Comparison of ENCODE assay signal across 8 cellular contexts in the genomic region with DNA sequence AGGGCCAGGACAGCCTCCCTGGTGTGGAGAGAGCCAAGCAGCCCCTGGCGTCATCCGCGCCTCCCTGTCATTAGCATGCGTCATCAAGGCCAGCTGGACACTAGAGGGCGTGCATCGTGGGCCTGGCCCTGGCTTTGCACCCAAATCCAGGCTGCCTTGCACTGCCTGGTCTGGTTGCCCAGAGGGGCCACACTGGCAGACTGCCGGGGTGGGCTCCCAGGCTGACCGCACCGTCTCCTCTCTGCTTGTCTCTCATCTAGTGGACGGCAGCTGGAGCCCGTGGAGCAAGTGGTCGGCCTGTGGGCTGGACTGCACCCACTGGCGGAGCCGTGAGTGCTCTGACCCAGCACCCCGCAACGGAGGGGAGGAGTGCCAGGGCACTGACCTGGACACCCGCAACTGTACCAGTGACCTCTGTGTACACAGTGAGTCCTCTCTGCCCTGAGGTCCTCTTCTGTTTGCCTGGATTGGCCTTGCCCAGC. TPM values are rescaled to one million over a fixed set of nuclear protein-coding genes. Genes with fewer than 3 reads are reported as not detected.
DNase-seq lines count a peak whose midpoint lies in the region; ATAC-seq, FAIRE-seq and TF ChIP-seq lines count a peak whose summit lies in the region.

No MANE protein-coding gene starts in this region.

- H3K4me3 ChIP-seq in AG09309 (ENCODE audit: control insufficient read depth, low read depth, low read length) (no peak overlapping the region), K562 (no peak overlapping the region)

- H3K79me2 ChIP-seq in K562 (ENCODE audit: control insufficient read depth, insufficient read depth, low read length) = no peaks in the 10 kb centered on the region

- peak overlapping the region in 1 of 2 experiments; percentile 64; a peak in 1 of 4 replicates for H3K9ac ChIP-seq in K562 (ENCODE audit: insufficient read depth in 1 of 2, low read depth in 2 of 2, low read length in 2 of 2)

- no peak for TF ChIP-seq EP300 in K562 (IDR thresholded peaks at IDR 0.05; ENCODE audit: low read length)

- no peak for TF ChIP-seq POLR2A in K562 (conservative IDR thresholded peaks at IDR 0.05)

- FAIRE-seq in K562 (lab: Jason Lieb, UNC) = peak; percentile 88

- H3K9me1 ChIP-seq in K562 (ENCODE audit: control insufficient read depth, insufficient read depth, low read length) = peaks cover 4% of the 10 kb centered on the region

- intact Hi-C loops in K562 (cut with micrococcal nuclease) = no loop called here

- TF ChIP-seq RAD21 in K562 (CRISPR knock-in tag; conservative IDR thresholded peaks at IDR 0.05 in 1 of 2, IDR thresholded peaks at IDR 0.05 in 1 of 2) = peak in 1 of 2 experiments; percentile 65; a peak in 2 of 4 replicates

- POLR2A ChIA-PET in K562 (lab: Yijun Ruan, JAX) = interaction anchor here (0.6 to 1.0 kb wide), 4 partner anchors 23 to 78 kb away, joined by 3 to 4 read pairs (median 4); a partner anchor contains a TSS

- no TSS peak for BruUV-seq in K562 (replicated peaks; lab: Mats Ljungman, UMichigan)

- H3K27ac ChIP-seq in K562 (ENCODE audit: extremely low read depth, low read depth, low read length) = no peak overlapping the region

- TF ChIP-seq CTCF in AG09309 (IDR thresholded peaks at IDR 0.05; ENCODE audit: control insufficient read depth, insufficient read depth, low read depth, low read length, missing control alignments) (peak; percentile 33), K562 (IDR thresholded peaks at IDR 0.05 in 2 of 3, conservative IDR thresholded peaks at IDR 0.05 in 1 of 3; ENCODE audit: insufficient read depth in 2 of 3, low read depth in 1 of 3, low read length in 3 of 3) (peak; percentile 86 to 87 (median 86))

- peaks cover 28% of the 10 kb centered on the region for H4K20me1 ChIP-seq in K562 (replicated peaks; ENCODE audit: control insufficient read depth, insufficient read depth, low read length)

- no peak overlapping the region for H2AFZ ChIP-seq in K562 (ENCODE audit: low read depth, low read length)

- peaks cover 5 to 56% of the 10 kb centered on the region in 2 experiments; a peak in 4 of 5 replicates for H3K4me1 ChIP-seq in K562 (replicated peaks in 1 of 2; ENCODE audit: control insufficient read depth in 2 of 2, insufficient read depth in 2 of 2, low read length in 2 of 2)

- no peaks in the 10 kb centered on the region for H3K36me3 ChIP-seq in K562 (ENCODE audit: control insufficient read depth, insufficient read depth, low read length)

- H3K27me3 ChIP-seq in K562 (ENCODE audit: control insufficient read depth in 2 of 2, insufficient read depth in 2 of 2, low read length in 2 of 2) = peaks cover 31 to 64% of the 10 kb centered on the region in 2 experiments

- CTCF ChIA-PET in K562 (lab: Yijun Ruan, JAX; ENCODE audit: low intra/inter-chr PET ratio) = no interaction called here

- no peaks in the 10 kb centered on the region for H3K9me3 ChIP-seq in K562 (replicated peaks; ENCODE audit: control insufficient read depth, insufficient read depth, low read depth, low read length)

- WGBS in K562 (ENCODE audit: insufficient coverage, low coverage, missing lambda C conversion rate) = 32% methylated on average over 14 of the region's 17 CpGs

- ATAC-seq in K562 (peak; percentile 96), GM21717 (IDR thresholded peaks at IDR 0.05; ENCODE audit: unreplicated experiment) (no peak), HG03159 (IDR thresholded peaks at IDR 0.05; ENCODE audit: unreplicated experiment) (no peak)

- in situ Hi-C loops in K562 (cut with MboI) = no loop called here

- peak overlapping the region; percentile 18; the same call in 1 of the 2 replicates for H3K4me2 ChIP-seq in K562 (ENCODE audit: insufficient read depth, low read length)

- DNase-seq in AG09309 (ENCODE audit: low read depth) (no peak), HK-2 (ENCODE audit: unreplicated experiment) (peak; percentile 30), K562 (ENCODE audit: extremely low read depth in 1 of 4, low spot score in 3 of 4) (peak; percentile 84 to 85 (median 85)), kidney tubule cell (ENCODE audit: low spot score) (peak; percentile 54), dedifferentiated amniotic fluid mesenchymal stem cell (ENCODE audit: extremely low spot score) (no peak), inferior parietal cortex (ENCODE audit: extremely low spot score) (no peak)

TF ChIP-seq in K562, 482 proteins besides CTCF, POLR2A, EP300 and RAD21 (continues in another document):
- TF ChIP-seq MAZ (CRISPR knock-in tag; conservative IDR thresholded peaks at IDR 0.05 in 1 of 2, IDR thresholded peaks at IDR 0.05 in 1 of 2) (peak in 1 of 2 experiments; percentile 57; a peak in 2 of 4 replicates), DACH1 (IDR thresholded peaks at IDR 0.05; ENCODE audit: partially characterized antibody) (peak; percentile 48), ATF1 (CRISPR knock-in tag; IDR thresholded peaks at IDR 0.05) (peak; percentile 88), ATF1 (tag; IDR thresholded peaks at IDR 0.05) (peak; percentile 96), NFE2 (IDR thresholded peaks at IDR 0.05; ENCODE audit: low read depth) (0 out of 2 replicates have a peak, but pooled peaks have one; percentile 7), CREM (IDR thresholded peaks at IDR 0.05; ENCODE audit: low read depth) (peak; percentile 99), RB1 (IDR thresholded peaks at IDR 0.05; ENCODE audit: low read depth) (peak; percentile 54; the same call in 1 of the 2 replicates)
- TF ChIP-seq, protein P1, sequence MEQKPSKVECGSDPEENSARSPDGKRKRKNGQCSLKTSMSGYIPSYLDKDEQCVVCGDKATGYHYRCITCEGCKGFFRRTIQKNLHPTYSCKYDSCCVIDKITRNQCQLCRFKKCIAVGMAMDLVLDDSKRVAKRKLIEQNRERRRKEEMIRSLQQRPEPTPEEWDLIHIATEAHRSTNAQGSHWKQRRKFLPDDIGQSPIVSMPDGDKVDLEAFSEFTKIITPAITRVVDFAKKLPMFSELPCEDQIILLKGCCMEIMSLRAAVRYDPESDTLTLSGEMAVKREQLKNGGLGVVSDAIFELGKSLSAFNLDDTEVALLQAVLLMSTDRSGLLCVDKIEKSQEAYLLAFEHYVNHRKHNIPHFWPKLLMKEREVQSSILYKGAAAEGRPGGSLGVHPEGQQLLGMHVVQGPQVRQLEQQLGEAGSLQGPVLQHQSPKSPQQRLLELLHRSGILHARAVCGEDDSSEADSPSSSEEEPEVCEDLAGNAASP (IDR thresholded peaks at IDR 0.05) = no peak

RNA-seq across cellular contexts. Expression of a gene that starts 29.0 kb away (rescaled TPM):
- total RNA-seq in K562 (2011; cell fraction: chromatin; rRNA removed; ENCODE audit: low replicate concordance) = not detected in 2 replicates
- total RNA-seq in K562 (2011; cell fraction: nucleolus; rRNA removed) = not detected in 2 replicates
- not detected in 2 replicates for total RNA-seq in K562 (2011; cell fraction: nucleoplasm; rRNA removed)
- total RNA-seq in K562 (2014; rRNA removed) (0.08 TPM in 1 of 2 replicates, not detected in the other), K562 (2014; rRNA removed; fragmentation: Illumina TruSeq; extraction: Trizol) (not detected in 2 replicates), K562 (2015; rRNA removed; fragmentation: Illumina TruSeq; extraction: Trizol) (not detected in 2 replicates), K562 (2021) (0.16 TPM in 1 of 2 replicates, not detected in the other)
- polyA plus RNA-seq in K562 (2011; rRNA removed) (not detected in 2 replicates), K562 (2014; fragmentation: Illumina TruSeq; extraction: Trizol) (not detected in 2 replicates), K562 (2014; fragmentation: Nextera tagmentation; extraction: Ambion mirVana) (not detected), K562 (2014; rRNA removed) (not detected in 2 replicates)
- not detected in 2 replicates for polyA plus RNA-seq in K562 (2011; cell fraction: cytosol; rRNA removed)
- 0.06 and 0.08 TPM in 2 replicates for polyA plus RNA-seq in K562 (2011; cell fraction: nucleus; rRNA removed)
- polyA plus RNA-seq in K562 (2012) = not detected in 2 replicates
- polyA minus RNA-seq in K562 (2011; rRNA and poly(A)+ RNA removed) = not detected in 2 replicates
- polyA minus RNA-seq in K562 (2011; cell fraction: cytosol; rRNA and poly(A)+ RNA removed) = not detected in 2 replicates
- polyA minus RNA-seq in K562 (2011; cell fraction: nucleus; rRNA and poly(A)+ RNA removed) = not detected in 2 replicates

RNA-seq across cellular contexts. Expression of a gene that starts 59.8 kb away (rescaled TPM):
- not detected in 2 replicates for total RNA-seq in K562 (2011; cell fraction: chromatin; rRNA removed; ENCODE audit: low replicate concordance)
- not detected in 2 replicates for total RNA-seq in K562 (2011; cell fraction: nucleolus; rRNA removed)
- not detected in 2 replicates for total RNA-seq in K562 (2011; cell fraction: nucleoplasm; rRNA removed)
- total RNA-seq in K562 (2014; rRNA removed) (not detected in 2 replicates), K562 (2014; rRNA removed; fragmentation: Illumina TruSeq; extraction: Trizol) (not detected in 2 replicates), K562 (2015; rRNA removed; fragmentation: Illumina TruSeq; extraction: Trizol) (not detected in 2 replicates), K562 (2021) (not detected in 2 replicates)
- polyA plus RNA-seq in K562 (2011; rRNA removed) (not detected in 2 replicates), K562 (2014; fragmentation: Illumina TruSeq; extraction: Trizol) (not detected in 2 replicates), K562 (2014; fragmentation: Nextera tagmentation; extraction: Ambion mirVana) (not detected), K562 (2014; rRNA removed) (not detected in 2 replicates)
- 0.03 TPM in 1 of 2 replicates, not detected in the other for polyA plus RNA-seq in K562 (2011; cell fraction: cytosol; rRNA removed)
- polyA plus RNA-seq in K562 (2011; cell fraction: nucleus; rRNA removed) = not detected in 2 replicates
- 0.06 TPM in 1 of 2 replicates, not detected in the other for polyA plus RNA-seq in K562 (2012)
- polyA minus RNA-seq in K562 (2011; rRNA and poly(A)+ RNA removed) = not detected in 2 replicates
- not detected in 2 replicates for polyA minus RNA-seq in K562 (2011; cell fraction: cytosol; rRNA and poly(A)+ RNA removed)
- polyA minus RNA-seq in K562 (2011; cell fraction: nucleus; rRNA and poly(A)+ RNA removed) = not detected in 2 replicates

Comparison
In these comparisons a context has a peak if more than half of its experiments do, and no peak if none do; other contexts are left out.
1. DNase-seq: peak in HK-2 (single experiment), K562 (4 of 4) and kidney tubule cell (single experiment); none in AG09309 (single experiment), dedifferentiated amniotic fluid mesenchymal stem cell (single experiment) and inferior parietal cortex (single experiment).